Comparison of ENCODE assay signal across 9 cellular contexts in genomic region chr18:79403723-79404566, GRCh38. TPM values are rescaled to one million over a fixed set of nuclear protein-coding genes. Genes with fewer than 3 reads are reported as not detected.
DNase-seq lines count a peak whose midpoint lies in the region; ATAC-seq and TF ChIP-seq lines count a peak whose summit lies in the region.
"Had no signal": no experiment of that assay in that cellular context is flagged by ENCODE, and none has a peak within 500 bp of the region (broad histone marks: within the 10 kb centered on the region; RNA-seq: fewer than 3 reads in every experiment).

No MANE protein-coding gene starts in this region.

- H3K36me3 ChIP-seq in OCI-LY1 (ENCODE audit: insufficient read depth, low read length), result peaks cover 44% of the 10 kb centered on the region; the same call in 1 of the 2 replicates
- peaks cover 26% of the 10 kb centered on the region for H3K36me3 ChIP-seq in WERI-Rb-1

- no peak overlapping the region for H2AFZ ChIP-seq in OCI-LY1 (ENCODE audit: low read length)

- H3K27ac ChIP-seq in CD4-positive, alpha-beta T cell (ENCODE audit: low read depth, low read length), result peak overlapping the region; percentile 92
- H3K27ac ChIP-seq in OCI-LY1 (ENCODE audit: low read depth, low read length, poor library complexity, severe bottlenecking), result peak overlapping the region; percentile 95
- peak overlapping the region in 37 of 59 donors; percentile 2 to 79 (median 39) for H3K27ac ChIP-seq in dorsolateral prefrontal cortex
- H3K27ac ChIP-seq in WERI-Rb-1, result no peak overlapping the region

- no peaks in the 10 kb centered on the region for H3K27me3 ChIP-seq in CD4-positive, alpha-beta T cell (ENCODE audit: control insufficient read depth, insufficient read depth, low read length)
- H3K27me3 ChIP-seq in OCI-LY1 (ENCODE audit: insufficient read depth, low read length) (no peaks in the 10 kb centered on the region), dorsolateral prefrontal cortex (peaks cover 0 to 29% (median 8%) of the 10 kb centered on the region in 45 donors), WERI-Rb-1 (ENCODE audit: insufficient read depth, low read depth, severe bottlenecking) (no peaks in the 10 kb centered on the region)

- no peaks in the 10 kb centered on the region for H3K9me3 Mint-ChIP-seq in CD4-positive, alpha-beta T cell
- H3K9me3 Mint-ChIP-seq in nephron progenitor cell, result peaks cover 4% of the 10 kb centered on the region

- peaks cover 84% of the 10 kb centered on the region for H3K79me2 ChIP-seq in OCI-LY1 (ENCODE audit: insufficient read depth, low read length)

- POLR2A ChIA-PET in CD4-positive, alpha-beta T cell (lab: Charles Lee), result interaction anchor here (0.8 to 4.2 kb wide), 7 partner anchors 7 to 197 kb away, joined by 3 to 51 read pairs (median 6); partner anchors contain the start of gene NFATC1

- H3K4me3 Mint-ChIP-seq in CD4-positive, alpha-beta T cell, result peak overlapping the region; percentile 90
- no peak overlapping the region for H3K4me3 Mint-ChIP-seq in nephron progenitor cell

- peak overlapping the region; percentile 57; the same call in 1 of the 2 replicates for H3K9ac ChIP-seq in OCI-LY1 (ENCODE audit: low read length)

- H3K9me2 ChIP-seq in OCI-LY1 (ENCODE audit: low read depth, low read length), result no peaks in the 10 kb centered on the region

- intact Hi-C loops in CD4-positive, alpha-beta T cell (cut with DNase I, micrococcal nuclease), result loop anchor here in 1 of 2 experiments (10.0 kb wide), 1 partner anchor 631 kb away; the partner anchor contains the start of gene RBFA
- intact Hi-C loops in dorsolateral prefrontal cortex (cut with DNase I), result no loop called here

- peak overlapping the region; percentile 96 for H3K27ac Mint-ChIP-seq in CD4-positive, alpha-beta T cell
- H3K27ac Mint-ChIP-seq in nephron progenitor cell, result no peak overlapping the region

- H3K4me3 ChIP-seq in OCI-LY1 (ENCODE audit: low read depth, low read length, poor library complexity, severe bottlenecking) (peak overlapping the region; percentile 67), dorsolateral prefrontal cortex (peak overlapping the region in 19 of 59 donors; percentile 1 to 38 (median 15)), WERI-Rb-1 (ENCODE audit: low read depth, low read length) (no peak overlapping the region)

- 0 out of 2 replicates have a peak, but pooled peaks cover 4% of the 10 kb centered on the region for H3F3A ChIP-seq in OCI-LY1 (ENCODE audit: insufficient read depth, low read length)

- TF ChIP-seq CTCF in CD4-positive, alpha-beta T cell (IDR thresholded peaks at IDR 0.05), result no peak
- TF ChIP-seq CTCF in OCI-LY1 (IDR thresholded peaks at IDR 0.05; ENCODE audit: low read length), result no peak
- TF ChIP-seq CTCF in dorsolateral prefrontal cortex (IDR thresholded peaks at IDR 0.05 in 54 of 56, conservative IDR thresholded peaks at IDR 0.05 in 2 of 56; ENCODE audit: low read depth in 1 of 56, partially characterized antibody in 56 of 56), result no peak
- TF ChIP-seq CTCF in nephron progenitor cell (IDR thresholded peaks at IDR 0.05), result no peak
- TF ChIP-seq CTCF in WERI-Rb-1 (IDR thresholded peaks at IDR 0.05; ENCODE audit: low read depth, low read length), result no peak

- CTCF ChIA-PET in CD4-positive, alpha-beta T cell (lab: Charles Lee), result interaction anchor here (1.8 kb wide), 1 partner anchor 7 kb away, joined by 18 read pairs; the partner anchor contains the start of gene NFATC1

- H3K4me2 ChIP-seq in OCI-LY1 (ENCODE audit: low read length), result peak overlapping the region; percentile 91

- peaks cover 62% of the 10 kb centered on the region for H3K4me1 Mint-ChIP-seq in CD4-positive, alpha-beta T cell (ENCODE audit: low read depth)
- H3K4me1 Mint-ChIP-seq in nephron progenitor cell, result peaks cover 60% of the 10 kb centered on the region

- H3K27me3 Mint-ChIP-seq in CD4-positive, alpha-beta T cell, result no peaks in the 10 kb centered on the region
- H3K27me3 Mint-ChIP-seq in nephron progenitor cell (ENCODE audit: low read depth, poor library complexity), result peaks cover 12% of the 10 kb centered on the region

- peaks cover 56% of the 10 kb centered on the region for H3K36me3 Mint-ChIP-seq in CD4-positive, alpha-beta T cell (ENCODE audit: low read depth)
- peaks cover 13% of the 10 kb centered on the region for H3K36me3 Mint-ChIP-seq in nephron progenitor cell (ENCODE audit: low read depth)

- no peak for DNase-seq in CD4-positive, alpha-beta T cell
- peak in 2 of 10 donors; percentile 32 for DNase-seq in dorsolateral prefrontal cortex
- DNase-seq in nephron progenitor cell, result peak; percentile 1
- DNase-seq in WERI-Rb-1, result no peak
- DNase-seq in hypothalamus (lab: John Stamatoyannopoulos, UW), result no peak
- DNase-seq: SIG-M5 had no signal

- no peaks in the 10 kb centered on the region for H3K9me3 ChIP-seq in CD4-positive, alpha-beta T cell (ENCODE audit: control insufficient read depth, low read length)
- H3K9me3 ChIP-seq in OCI-LY1 (ENCODE audit: low read length) (no peaks in the 10 kb centered on the region), WERI-Rb-1 (ENCODE audit: severe bottlenecking) (no peaks in the 10 kb centered on the region)

- ATAC-seq in CD4-positive, alpha-beta T cell (ENCODE audit: poor library complexity), result no peak
- ATAC-seq in HG03135 (IDR thresholded peaks at IDR 0.05; ENCODE audit: unreplicated experiment) (no peak), HG02973 (IDR thresholded peaks at IDR 0.05; ENCODE audit: unreplicated experiment) (no peak)

- peaks cover 57% of the 10 kb centered on the region for H3K4me1 ChIP-seq in OCI-LY1 (ENCODE audit: insufficient read depth, low read length, severe bottlenecking)

- no peaks in the 10 kb centered on the region for H4K20me1 ChIP-seq in OCI-LY1 (ENCODE audit: insufficient read depth, low read length)

RNA-seq across cellular contexts. Expression of gene NFATC1, which starts 8.2 kb away (rescaled TPM):
- 100 to 1,000 TPM; 107 to 113 TPM for total RNA-seq in CD4-positive, alpha-beta T cell
- 10 to 100 TPM in 17 of 120 experiments, 1 to 10 TPM in 103; 1.9 to 17.4 (median 6.1) TPM for total RNA-seq in dorsolateral prefrontal cortex

Comparison
In these comparisons a context has a peak if more than half of its experiments do, and no peak if none do; other contexts are left out.
1. RNA of gene NFATC1, which starts 8.2 kb away (total RNA-seq): 107 to 113 TPM in CD4-positive, alpha-beta T cell; 1.9 to 17.4 TPM in dorsolateral prefrontal cortex; every median in the first group is over 4 times any median in the second.